Comparison of ENCODE assay signal across 18 cellular contexts in genomic region chr20:36658300-36658699, GRCh38. TPM values are rescaled to one million over a fixed set of nuclear protein-coding genes. Genes with fewer than 3 reads are reported as not detected.
DNase-seq lines count a peak whose midpoint lies in the region; ATAC-seq and TF ChIP-seq lines count a peak whose summit lies in the region.
"Had no signal": no experiment of that assay in that cellular context is flagged by ENCODE, and none has a peak within 500 bp of the region (broad histone marks: within the 10 kb centered on the region; RNA-seq: fewer than 3 reads in every experiment).

No MANE protein-coding gene starts in this region.

- peak; percentile 67 for ATAC-seq in effector memory CD8-positive, alpha-beta T cell (replicated peaks)
- no peak for ATAC-seq in GM19328 (IDR thresholded peaks at IDR 0.05; ENCODE audit: unreplicated experiment)

- in situ Hi-C loops in KBM-7 (cut with MboI; ENCODE audit: low pct_unique_long_range_greater_than_20kb, low sequenced_read_pairs), result no loop called here

- POLR2A ChIA-PET in CD4-positive, alpha-beta memory T cell (lab: Charles Lee; ENCODE audit: partially characterized antibody), result interaction anchor here (0.6 to 1.4 kb wide), 5 partner anchors 10 to 1164 kb away, joined by 3 to 7 read pairs (median 5); partner anchors contain the start of gene SLA2

- no peaks in the 10 kb centered on the region for H3K9me3 ChIP-seq in CD4-positive, alpha-beta memory T cell (ENCODE audit: control insufficient read depth in 1 of 2, low read length in 2 of 2)
- no peaks in the 10 kb centered on the region for H3K9me3 ChIP-seq in adrenal gland (replicated peaks in 1 of 3)
- H3K9me3 ChIP-seq: breast epithelium, tibial artery had no signal

- H3K27me3 ChIP-seq in CD4-positive, alpha-beta memory T cell (ENCODE audit: insufficient read depth, low read length), result no peaks in the 10 kb centered on the region
- H3K27me3 ChIP-seq in adrenal gland, result no peaks in the 10 kb centered on the region
- H3K27me3 ChIP-seq: breast epithelium, tibial artery had no signal

- peaks cover 0 to 2% (median 0%) of the 10 kb centered on the region in 8 donors for H3K9me3 Mint-ChIP-seq in CD4-positive, alpha-beta memory T cell
- no peaks in the 10 kb centered on the region for H3K9me3 Mint-ChIP-seq in T-helper 1 cell treated with Interleukin-12 subunit alpha and Interleukin-12 subunit beta and Interleukin-4 antibody, amounts not matched to agents 30 μg/mL and 1 μg/mL, for 36 hours
- H3K9me3 Mint-ChIP-seq in effector memory CD8-positive, alpha-beta T cell, result no peaks in the 10 kb centered on the region

- TF ChIP-seq CTCF in adrenal gland (IDR thresholded peaks at IDR 0.05), result no peak

- H3K4me1 ChIP-seq in CD4-positive, alpha-beta memory T cell (ENCODE audit: insufficient read depth, low read length), result peaks cover 19% of the 10 kb centered on the region
- H3K4me1 ChIP-seq in adrenal gland (replicated peaks in 1 of 2), result no peaks in the 10 kb centered on the region
- H3K4me1 ChIP-seq: breast epithelium, tibial artery had no signal

- peaks cover 16 to 36% of the 10 kb centered on the region in 2 donors for H3K36me3 Mint-ChIP-seq in CD4-positive, alpha-beta memory T cell
- H3K36me3 Mint-ChIP-seq in T-helper 1 cell treated with Interleukin-12 subunit alpha and Interleukin-12 subunit beta and Interleukin-4 antibody, amounts not matched to agents 30 μg/mL and 1 μg/mL, for 36 hours (ENCODE audit: low read depth), result peaks cover 21% of the 10 kb centered on the region
- no peaks in the 10 kb centered on the region for H3K36me3 Mint-ChIP-seq in effector memory CD8-positive, alpha-beta T cell (ENCODE audit: insufficient read depth)

- CTCF ChIA-PET in CD4-positive, alpha-beta memory T cell (lab: Charles Lee; ENCODE audit: partially characterized antibody), result interaction anchor here (1.4 to 3.0 kb wide), 3 partner anchors 14 to 150 kb away, joined by 5 to 15 read pairs (median 5); partner anchors contain the start of gene SLA2

- no peak overlapping the region for H3K27ac ChIP-seq in CD4-positive, alpha-beta memory T cell (ENCODE audit: low read depth, low read length)
- H3K27ac ChIP-seq in adrenal gland, result no peak overlapping the region
- H3K27ac ChIP-seq: breast epithelium, tibial artery had no signal

- peak overlapping the region; percentile 0 to 42 for H3K4me3 ChIP-seq in CD4-positive, alpha-beta memory T cell (ENCODE audit: low read length in 2 of 2)
- H3K4me3 ChIP-seq in adrenal gland, result no peak overlapping the region
- H3K4me3 ChIP-seq: breast epithelium, tibial artery had no signal

- H3K27ac Mint-ChIP-seq in CD4-positive, alpha-beta memory T cell, result peak overlapping the region; percentile 25 to 81 (median 71)
- H3K27ac Mint-ChIP-seq in T-helper 1 cell treated with Interleukin-12 subunit alpha and Interleukin-12 subunit beta and Interleukin-4 antibody, amounts not matched to agents 30 μg/mL and 1 μg/mL, for 36 hours, result peak overlapping the region; percentile 70
- peak overlapping the region in 1 of 2 donors; percentile 33 for H3K27ac Mint-ChIP-seq in effector memory CD8-positive, alpha-beta T cell

- DNase-seq in CD4-positive, alpha-beta memory T cell, result peak in 4 of 5 donors; percentile 33 to 46 (median 42)
- DNase-seq in KBM-7 (peak; percentile 75), cerebellar cortex (ENCODE audit: low spot score) (no peak), adrenal gland (no peak), dedifferentiated amniotic fluid mesenchymal stem cell (ENCODE audit: extremely low spot score) (no peak)
- DNase-seq in effector memory CD8-positive, alpha-beta T cell, result no peak
- DNase-seq: activated CD4-positive, alpha-beta T cell treated with anti-CD3 and anti-CD28 coated beads for 1 hour; activated effector memory CD4-positive, alpha-beta T cell treated with anti-CD3 and anti-CD28 coated beads, Interleukin-2, amount 50 U/mL, for 16 hours; DMS79; effector CD8-positive, alpha-beta T cell; hypothalamus; NCI-H2081; NCI-H524 treated with DMSO at 0.1 percent for 48 hours; stimulated activated CD4-positive, alpha-beta T cell treated with anti-CD3 and anti-CD28 coated beads, Interleukin-4, amount 100 ng/mL, for 4 hours; tibial artery had no signal

- no peak for TF ChIP-seq POLR2A in adrenal gland (IDR thresholded peaks at IDR 0.05)

- intact Hi-C loops in CD4-positive, alpha-beta memory T cell (cut with micrococcal nuclease), result no loop called here
- intact Hi-C loops in adrenal gland (cut with DNase I), result no loop called here

- peaks cover 11 to 27% (median 20%) of the 10 kb centered on the region in 4 donors for H3K4me1 Mint-ChIP-seq in CD4-positive, alpha-beta memory T cell
- peaks cover 23% of the 10 kb centered on the region for H3K4me1 Mint-ChIP-seq in T-helper 1 cell treated with Interleukin-12 subunit alpha and Interleukin-12 subunit beta and Interleukin-4 antibody, amounts not matched to agents 30 μg/mL and 1 μg/mL, for 36 hours (ENCODE audit: low read depth)
- H3K4me1 Mint-ChIP-seq in effector memory CD8-positive, alpha-beta T cell (ENCODE audit: low read depth in 2 of 2), result peaks cover 5 to 9% of the 10 kb centered on the region in 2 donors

- peaks cover 4% of the 10 kb centered on the region for H3K36me3 ChIP-seq in CD4-positive, alpha-beta memory T cell (ENCODE audit: insufficient read depth, low read length)
- peaks cover 0 to 36% of the 10 kb centered on the region in 2 donors for H3K36me3 ChIP-seq in adrenal gland (replicated peaks in 1 of 2)
- H3K36me3 ChIP-seq: breast epithelium had no signal

- WGBS in adrenal gland, 4 donors, result 68 to 83% (median 76%) methylated on average over 3 of the region's 3 CpGs

- no peaks in the 10 kb centered on the region for H3K27me3 Mint-ChIP-seq in CD4-positive, alpha-beta memory T cell
- no peaks in the 10 kb centered on the region for H3K27me3 Mint-ChIP-seq in T-helper 1 cell treated with Interleukin-12 subunit alpha and Interleukin-12 subunit beta and Interleukin-4 antibody, amounts not matched to agents 30 μg/mL and 1 μg/mL, for 36 hours (ENCODE audit: low read depth)
- no peaks in the 10 kb centered on the region for H3K27me3 Mint-ChIP-seq in effector memory CD8-positive, alpha-beta T cell

- peak overlapping the region; percentile 65 to 81 (median 75) for H3K4me3 Mint-ChIP-seq in CD4-positive, alpha-beta memory T cell
- H3K4me3 Mint-ChIP-seq in T-helper 1 cell treated with Interleukin-12 subunit alpha and Interleukin-12 subunit beta and Interleukin-4 antibody, amounts not matched to agents 30 μg/mL and 1 μg/mL, for 36 hours, result peak overlapping the region; percentile 67
- H3K4me3 Mint-ChIP-seq in effector memory CD8-positive, alpha-beta T cell, result peak overlapping the region; percentile 59 to 62

RNA-seq across cellular contexts. Expression of gene SLA2, which starts 12.3 kb away (rescaled TPM):
- total RNA-seq in CD4-positive, alpha-beta memory T cell, result 10 to 100 TPM; 28.7 to 29.9 TPM
- 10 to 100 TPM; 12.7 to 14.3 TPM for polyA plus RNA-seq in CD4-positive, alpha-beta memory T cell
- total RNA-seq in adrenal gland, result 1 to 10 TPM in 1 of 8 donors, under 1 TPM in 7; 0.12 to 1.1 (median 0.39) TPM
- polyA plus RNA-seq in adrenal gland, result under 1 TPM; 0.18 to 0.72 (median 0.51) TPM

RNA-seq across cellular contexts. Expression of gene RAB5IF, which starts 52.7 kb away (rescaled TPM):
- total RNA-seq in CD4-positive, alpha-beta memory T cell, result 10 to 100 TPM; 63.4 to 67.5 TPM
- 100 to 1,000 TPM; 162 to 212 TPM for polyA plus RNA-seq in CD4-positive, alpha-beta memory T cell
- total RNA-seq in adrenal gland, result 100 to 1,000 TPM in 3 of 8 donors, 10 to 100 TPM in 5; 54.9 to 144 (median 86.9) TPM
- 100 to 1,000 TPM in 1 of 3 donors, 10 to 100 TPM in 2; 44.9 to 159 (median 59.3) TPM for polyA plus RNA-seq in adrenal gland

Comparison
In these comparisons a context has a peak if more than half of its experiments do, and no peak if none do; other contexts are left out.
1. DNase-seq: peak in CD4-positive, alpha-beta memory T cell (4 of 5) and KBM-7 (single experiment); none in effector memory CD8-positive, alpha-beta T cell (0 of 3), cerebellar cortex (single experiment), adrenal gland (0 of 7) and dedifferentiated amniotic fluid mesenchymal stem cell (single experiment).
2. H3K4me3 ChIP-seq: peak in CD4-positive, alpha-beta memory T cell (2 of 2); none in adrenal gland (0 of 4).
3. RNA of gene SLA2, which starts 12.3 kb away (total RNA-seq): 28.7 to 29.9 TPM in CD4-positive, alpha-beta memory T cell; 0.12 to 1.1 TPM in adrenal gland; every median in the first group is over 10 times any median in the second.
4. Peak in every context shown above with its lines, with median percentiles within 50 percentile points of each other: H3K4me3 Mint-ChIP-seq.